ENCODE assay signal across 14 cellular contexts in the genomic region with DNA sequence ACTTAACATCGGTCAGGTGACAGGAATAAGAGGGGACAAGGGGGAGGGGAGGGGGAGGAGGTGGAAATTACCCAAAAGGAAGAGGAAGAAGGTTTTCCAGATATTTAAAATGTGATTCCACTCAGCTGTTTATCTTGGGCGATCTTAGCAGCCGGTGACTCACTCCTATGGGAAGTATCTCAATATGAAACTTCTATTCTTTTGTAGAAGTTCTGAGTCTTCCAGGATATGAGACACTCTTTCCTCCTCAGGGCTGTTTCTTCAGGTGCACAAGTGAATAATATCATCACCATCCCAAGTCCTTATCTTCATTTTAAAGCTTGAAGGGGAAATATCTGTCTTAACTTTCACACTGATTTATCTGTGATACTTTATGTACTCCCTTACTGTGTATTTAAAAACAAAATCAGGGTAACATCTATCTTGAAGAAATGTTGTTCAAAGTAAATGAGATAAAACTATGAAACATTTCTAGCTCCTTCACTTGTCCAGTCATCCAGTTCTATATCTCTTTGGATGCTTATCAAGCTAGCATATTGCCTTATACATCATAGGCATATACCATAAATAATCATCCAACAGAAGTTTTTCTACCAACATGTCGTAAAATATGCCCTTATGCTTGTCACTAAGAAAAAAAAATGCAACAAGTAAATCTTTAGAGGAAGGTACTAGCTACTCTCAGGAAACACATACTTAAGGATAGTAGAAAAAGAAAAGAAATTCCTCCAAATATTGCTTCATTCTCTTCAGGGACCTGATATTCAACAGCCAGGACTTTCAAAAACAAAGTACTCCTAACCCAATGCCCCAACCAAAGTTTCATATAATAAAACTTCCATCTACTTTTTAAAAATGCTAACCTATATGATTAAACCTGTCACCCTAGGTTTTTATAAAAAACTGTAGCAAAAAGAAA. TPM values are rescaled to one million over a fixed set of nuclear protein-coding genes. Genes with fewer than 3 reads are reported as not detected.
DNase-seq lines count a peak whose midpoint lies in the region; ATAC-seq and TF ChIP-seq lines count a peak whose summit lies in the region.
"Had no signal": no experiment of that assay in that cellular context is flagged by ENCODE, and none has a peak within 500 bp of the region (broad histone marks: within the 10 kb centered on the region; RNA-seq: fewer than 3 reads in every experiment).

No MANE protein-coding gene starts in this region.

- intact Hi-C loops in body of pancreas (cut with DNase I) (no loop called here), aorta (cut with DNase I) (no loop called here)

- WGBS in body of pancreas, 2 donors = 74 to 75% methylated on average over 4 of the region's 4 CpGs
- WGBS in aorta, 2 donors = 49 to 52% methylated on average over 4 of the region's 4 CpGs

- no peak overlapping the region for H3K27ac ChIP-seq in body of pancreas
- no peak overlapping the region for H3K27ac ChIP-seq in aorta (ENCODE audit: low read depth in 1 of 2, low read length in 2 of 2)
- H3K27ac ChIP-seq: C4-2B had no signal

- TF ChIP-seq CTCF in body of pancreas (IDR thresholded peaks at IDR 0.05) = no peak

- H3K27ac Mint-ChIP-seq in stimulated activated naive CD8-positive, alpha-beta T cell treated with anti-CD3 and anti-CD28 coated beads, Interleukin-15, amount 100 ng/mL, for 72 hours = no peak overlapping the region

- H3K9me3 ChIP-seq in body of pancreas (no peaks in the 10 kb centered on the region), aorta (ENCODE audit: control insufficient read depth, low read length) (no peaks in the 10 kb centered on the region)
- H3K9me3 ChIP-seq: adrenal gland had no signal

- peak; percentile 72 for ATAC-seq in stimulated activated naive CD8-positive, alpha-beta T cell treated with anti-CD3 and anti-CD28 coated beads, Interleukin-15, Interleukin-2, amounts not matched to agents 100 U/mL and 50 U/mL, for 24 hours
- no peak for ATAC-seq in stimulated activated naive CD8-positive, alpha-beta T cell treated with anti-CD3 and anti-CD28 coated beads, Interleukin-15, amount 100 ng/mL, for 72 hours
- ATAC-seq in body of pancreas = peak; percentile 45
- peak; percentile 49 for ATAC-seq in aorta (ENCODE audit: low FRiP score)
- no peak for ATAC-seq in HG03378 (IDR thresholded peaks at IDR 0.05; ENCODE audit: unreplicated experiment)

- H3K9me3 Mint-ChIP-seq in stimulated activated naive CD8-positive, alpha-beta T cell treated with anti-CD3 and anti-CD28 coated beads, Interleukin-15, amount 100 ng/mL, for 72 hours = peaks cover 0 to 5% of the 10 kb centered on the region in 2 donors

- H3K36me3 ChIP-seq in body of pancreas (replicated peaks in 1 of 2; ENCODE audit: insufficient read depth in 1 of 2, low read depth in 2 of 2) (no peaks in the 10 kb centered on the region), aorta (ENCODE audit: control insufficient read depth in 1 of 2, insufficient read depth in 2 of 2, low read length in 1 of 2) (no peaks in the 10 kb centered on the region)
- H3K36me3 ChIP-seq: adrenal gland had no signal

- no peaks in the 10 kb centered on the region for H3K4me1 Mint-ChIP-seq in stimulated activated naive CD8-positive, alpha-beta T cell treated with anti-CD3 and anti-CD28 coated beads, Interleukin-15, amount 100 ng/mL, for 72 hours

- no peak for TF ChIP-seq POLR2A in body of pancreas (IDR thresholded peaks at IDR 0.05)

- H3K27me3 ChIP-seq in body of pancreas = no peaks in the 10 kb centered on the region
- no peaks in the 10 kb centered on the region for H3K27me3 ChIP-seq in aorta (ENCODE audit: control insufficient read depth in 1 of 2, insufficient read depth in 2 of 2, low read length in 1 of 2)
- H3K27me3 ChIP-seq: adrenal gland had no signal

- H3K4me1 ChIP-seq in body of pancreas (no peaks in the 10 kb centered on the region), aorta (ENCODE audit: control insufficient read depth in 1 of 2, insufficient read depth in 2 of 2, low read length in 2 of 2) (peaks cover 0 to 2% of the 10 kb centered on the region in 2 donors)
- H3K4me1 ChIP-seq: adrenal gland had no signal

- peaks cover 39% of the 10 kb centered on the region for H3K27me3 Mint-ChIP-seq in stimulated activated naive CD8-positive, alpha-beta T cell treated with anti-CD3 and anti-CD28 coated beads, Interleukin-15, amount 100 ng/mL, for 72 hours

- H3K4me3 ChIP-seq in body of pancreas (no peak overlapping the region), aorta (ENCODE audit: low read length in 2 of 2) (no peak overlapping the region)
- H3K4me3 ChIP-seq: adrenal gland had no signal

- H3K4me3 Mint-ChIP-seq in stimulated activated naive CD8-positive, alpha-beta T cell treated with anti-CD3 and anti-CD28 coated beads, Interleukin-15, amount 100 ng/mL, for 72 hours = no peak overlapping the region

- no peak for DNase-seq in stimulated activated naive CD8-positive, alpha-beta T cell treated with anti-CD3 and anti-CD28 coated beads, Interleukin-15, Interleukin-2, amounts not matched to agents 100 U/mL and 50 U/mL, for 24 hours
- no peak for DNase-seq in stimulated activated naive CD8-positive, alpha-beta T cell treated with anti-CD3 and anti-CD28 coated beads, Interleukin-15, amount 100 ng/mL, for 72 hours
- DNase-seq in body of pancreas (no peak), iris pigment epithelial cell (ENCODE audit: low read depth) (peak; percentile 82), aorta (no peak), AML-193 (lab: John Stamatoyannopoulos, UW) (no peak), NCI-H2029 treated with DMSO at 0.1 percent for 48 hours (lab: John Stamatoyannopoulos, UW) (no peak)
- DNase-seq: activated CD4-positive, alpha-beta T cell treated with anti-CD3 and anti-CD28 coated beads for 4 hours; SHP77 treated with DMSO at 0.1 percent for 48 hours; stimulated activated CD4-positive, alpha-beta T cell treated with anti-CD3 and anti-CD28 coated beads, Interleukin-12 subunit alpha, Interleukin-12 subunit beta, amount 100 ng/mL, for 4 hours; stimulated activated naive CD4-positive, alpha-beta T cell had no signal

RNA-seq across cellular contexts. Expression of a gene that starts 13.7 kb away (rescaled TPM):
- total RNA-seq in body of pancreas (10 to 100 TPM; 24.9 to 34.6 TPM), aorta (10 to 100 TPM; 34.2 to 94.3 TPM)
- 1 to 10 TPM; 2.9 to 5.8 TPM for polyA plus RNA-seq in aorta

RNA-seq across cellular contexts. Expression of a gene that starts 14.0 kb away (rescaled TPM):
- 10 to 100 TPM; 12.9 to 34.0 TPM for total RNA-seq in body of pancreas
- 10 to 100 TPM; 20.3 to 21.6 TPM for total RNA-seq in aorta
- 10 to 100 TPM; 17.8 to 41.6 TPM for polyA plus RNA-seq in aorta

Comparison
In these comparisons a context has a peak if more than half of its experiments do, and no peak if none do; other contexts are left out.
1. ATAC-seq: peak in stimulated activated naive CD8-positive, alpha-beta T cell treated with anti-CD3 and anti-CD28 coated beads, Interleukin-15, Interleukin-2, amounts not matched to agents 100 U/mL and 50 U/mL, for 24 hours (single experiment), body of pancreas (single experiment) and aorta (single experiment); none in stimulated activated naive CD8-positive, alpha-beta T cell treated with anti-CD3 and anti-CD28 coated beads, Interleukin-15, amount 100 ng/mL, for 72 hours (single experiment) and HG03378 (single experiment).